Comparison of ENCODE assay signal across 8 cellular contexts in the genomic region with DNA sequence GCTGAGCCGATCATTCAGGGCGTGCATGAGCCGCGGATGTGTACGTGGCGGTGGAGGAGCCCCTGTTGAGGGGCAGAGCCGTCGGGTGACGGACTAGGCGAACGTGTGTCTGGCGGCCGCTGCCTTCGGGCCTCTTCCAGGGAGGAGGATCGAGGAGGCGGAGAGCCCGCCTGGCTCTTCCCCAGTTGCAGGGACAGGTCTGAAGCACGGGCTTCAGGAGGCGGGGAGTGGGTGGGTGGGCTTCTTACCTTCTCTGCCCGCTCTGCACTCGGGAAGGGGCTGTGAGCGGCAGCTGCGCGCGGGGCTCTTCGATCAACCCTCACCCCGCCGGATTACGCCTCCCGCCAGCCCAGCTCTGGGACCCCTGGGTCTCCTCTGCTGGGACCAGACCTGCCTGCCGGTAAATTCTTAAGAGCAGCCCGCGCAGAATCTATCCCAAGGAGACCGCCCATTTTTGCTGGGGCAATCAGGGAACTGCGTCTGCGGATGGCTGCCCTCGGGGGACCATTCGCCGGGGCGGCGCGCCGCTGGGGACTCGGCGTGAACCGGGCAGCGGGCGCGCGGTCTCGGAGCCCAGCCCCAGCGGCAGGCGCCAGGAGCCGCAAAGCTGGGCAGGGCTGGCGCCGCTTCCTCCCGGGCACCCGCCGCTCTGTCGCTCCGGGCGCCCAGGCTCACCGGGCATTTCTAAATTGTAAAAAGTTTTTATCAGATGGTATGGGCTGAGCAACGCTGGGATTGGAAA. TPM values are rescaled to one million over a fixed set of nuclear protein-coding genes. Genes with fewer than 3 reads are reported as not detected.
DNase-seq lines count a peak whose midpoint lies in the region; ATAC-seq and TF ChIP-seq lines count a peak whose summit lies in the region.

No MANE protein-coding gene starts in this region.

- intact Hi-C loops in gastrocnemius medialis (cut with DNase I; ENCODE audit: low total_unique reads), result loop anchor here (1.0 to 5.0 kb wide), 2 partner anchors 34 to 97 kb away; a partner anchor contains a TSS

- H3K4me3 ChIP-seq in BLaER1 treated with 17β-estradiol and CSF1 and Interleukin-3, amounts not matched to agents 10 nM and 100 nM, result peak overlapping the region; percentile 63 to 80 (median 68)
- H3K4me3 ChIP-seq in Peyer's patch (peak overlapping the region; percentile 53 to 68 (median 56)), right atrium auricular region (peak overlapping the region; percentile 39 to 64), gastrocnemius medialis (peak overlapping the region; percentile 57 to 66 (median 58))

- peaks cover 10% of the 10 kb centered on the region for H3K36me3 Mint-ChIP-seq in activated naive CD4-positive, alpha-beta T cell treated with anti-CD3 and anti-CD28 coated beads, Interleukin-2, amount 50 U/mL, for 24 hours

- H3K36me3 ChIP-seq in BLaER1 treated with 17β-estradiol and CSF1 and Interleukin-3, amounts not matched to agents 10 nM and 100 nM, result peaks cover 0 to 9% (median 0%) of the 10 kb centered on the region in 11 experiments; a peak in 2 of 22 replicates
- peaks cover 0 to 7% (median 0%) of the 10 kb centered on the region in 3 donors for H3K36me3 ChIP-seq in Peyer's patch
- no peaks in the 10 kb centered on the region for H3K36me3 ChIP-seq in right atrium auricular region
- no peaks in the 10 kb centered on the region for H3K36me3 ChIP-seq in gastrocnemius medialis

- H3K27me3 Mint-ChIP-seq in activated naive CD4-positive, alpha-beta T cell treated with anti-CD3 and anti-CD28 coated beads, Interleukin-2, amount 50 U/mL, for 24 hours, result no peaks in the 10 kb centered on the region

- peak overlapping the region; percentile 74 to 89 (median 83) for H3K9ac ChIP-seq in BLaER1 treated with 17β-estradiol and CSF1 and Interleukin-3, amounts not matched to agents 10 nM and 100 nM

- H4K20me1 ChIP-seq in BLaER1 treated with 17β-estradiol and CSF1 and Interleukin-3, amounts not matched to agents 10 nM and 100 nM, result no peaks in the 10 kb centered on the region

- peak overlapping the region; percentile 75 to 95 (median 87) for H3K4me2 ChIP-seq in BLaER1 treated with 17β-estradiol and CSF1 and Interleukin-3, amounts not matched to agents 10 nM and 100 nM

- ATAC-seq in GM19043 (IDR thresholded peaks at IDR 0.05; ENCODE audit: low read depth, unreplicated experiment), result peak; percentile 2
- ATAC-seq in HG03378 (IDR thresholded peaks at IDR 0.05; ENCODE audit: unreplicated experiment), result peak; percentile 3
- peak; percentile 72 for ATAC-seq in gastrocnemius medialis

- TF ChIP-seq POLR2A in Peyer's patch (IDR thresholded peaks at IDR 0.05), result no peak
- no peak for TF ChIP-seq POLR2A in gastrocnemius medialis (IDR thresholded peaks at IDR 0.05)

- no peaks in the 10 kb centered on the region for H3K9me3 ChIP-seq in BLaER1 treated with 17β-estradiol and CSF1 and Interleukin-3, amounts not matched to agents 10 nM and 100 nM (replicated peaks in 1 of 11)
- no peaks in the 10 kb centered on the region for H3K9me3 ChIP-seq in Peyer's patch
- H3K9me3 ChIP-seq in right atrium auricular region, result no peaks in the 10 kb centered on the region
- H3K9me3 ChIP-seq in gastrocnemius medialis, result no peaks in the 10 kb centered on the region

- peaks cover 41 to 56% (median 46%) of the 10 kb centered on the region in 10 experiments for H3K4me1 ChIP-seq in BLaER1 treated with 17β-estradiol and CSF1 and Interleukin-3, amounts not matched to agents 10 nM and 100 nM
- H3K4me1 ChIP-seq in Peyer's patch, result peaks cover 0 to 19% (median 5%) of the 10 kb centered on the region in 4 donors
- peaks cover 0 to 11% of the 10 kb centered on the region in 2 donors for H3K4me1 ChIP-seq in right atrium auricular region
- peaks cover 4% of the 10 kb centered on the region in 2 donors for H3K4me1 ChIP-seq in gastrocnemius medialis

- H3K4me1 Mint-ChIP-seq in activated naive CD4-positive, alpha-beta T cell treated with anti-CD3 and anti-CD28 coated beads, Interleukin-2, amount 50 U/mL, for 24 hours, result peaks cover 43% of the 10 kb centered on the region

- DNase-seq in Peyer's patch (peak; percentile 34 to 70 (median 66)), right atrium auricular region (ENCODE audit: low spot score) (no peak), gastrocnemius medialis (no peak), OCI-M2 (lab: John Stamatoyannopoulos, UW; ENCODE audit: unreplicated experiment) (no peak)

- in situ Hi-C loops in gastrocnemius medialis (cut with MboI; ENCODE audit: low sequenced_read_pairs in 4 of 4), result no loop called here

- peak overlapping the region; percentile 99 for H3K27ac Mint-ChIP-seq in activated naive CD4-positive, alpha-beta T cell treated with anti-CD3 and anti-CD28 coated beads, Interleukin-2, amount 50 U/mL, for 24 hours

- H3K4me3 Mint-ChIP-seq in activated naive CD4-positive, alpha-beta T cell treated with anti-CD3 and anti-CD28 coated beads, Interleukin-2, amount 50 U/mL, for 24 hours, result peak overlapping the region; percentile 93

- TF ChIP-seq CTCF in Peyer's patch (IDR thresholded peaks at IDR 0.05) (no peak), right atrium auricular region (IDR thresholded peaks at IDR 0.05) (no peak), gastrocnemius medialis (IDR thresholded peaks at IDR 0.05 in 4 of 5, conservative IDR thresholded peaks at IDR 0.05 in 1 of 5) (no peak)

- peak overlapping the region; percentile 65 to 91 (median 80); a peak in 21 of 22 replicates for H3K27ac ChIP-seq in BLaER1 treated with 17β-estradiol and CSF1 and Interleukin-3, amounts not matched to agents 10 nM and 100 nM
- H3K27ac ChIP-seq in Peyer's patch (peak overlapping the region; percentile 68 to 88 (median 76)), right atrium auricular region (peak overlapping the region in 1 of 2 donors; percentile 39), gastrocnemius medialis (peak overlapping the region in 3 of 4 donors; percentile 16 to 43 (median 20))

- peaks cover 6 to 22% (median 18%) of the 10 kb centered on the region in 11 experiments; a peak in 20 of 22 replicates for H3K27me3 ChIP-seq in BLaER1 treated with 17β-estradiol and CSF1 and Interleukin-3, amounts not matched to agents 10 nM and 100 nM
- no peaks in the 10 kb centered on the region for H3K27me3 ChIP-seq in Peyer's patch
- no peaks in the 10 kb centered on the region for H3K27me3 ChIP-seq in right atrium auricular region
- H3K27me3 ChIP-seq in gastrocnemius medialis, result no peaks in the 10 kb centered on the region

- no peaks in the 10 kb centered on the region for H3K9me3 Mint-ChIP-seq in activated naive CD4-positive, alpha-beta T cell treated with anti-CD3 and anti-CD28 coated beads, Interleukin-2, amount 50 U/mL, for 24 hours

RNA-seq across cellular contexts. Expression of a gene that starts 4.9 kb away (rescaled TPM):
- total RNA-seq in Peyer's patch (100 to 1,000 TPM in 2 of 4 donors, 10 to 100 TPM in 2; 36.3 to 148 (median 107) TPM), right atrium auricular region (1 to 10 TPM in 1 of 2 donors, under 1 TPM in 1; 0.48 to 2.1 TPM), gastrocnemius medialis (1 to 10 TPM in 1 of 4 donors, under 1 TPM in 2, not detected in 1; 0.23 to 1.1 (median 0.53) TPM)

Comparison
In these comparisons a context has a peak if more than half of its experiments do, and no peak if none do; other contexts are left out.
1. ATAC-seq: peak in every context shown above with its lines; median percentile 72 in gastrocnemius medialis; 3 in HG03378; 2 in GM19043.
2. DNase-seq: peak in Peyer's patch (3 of 3); none in right atrium auricular region (single experiment), gastrocnemius medialis (0 of 2) and OCI-M2 (single experiment).
3. RNA of a gene that starts 4.9 kb away (total RNA-seq): 36.3 to 148 TPM in Peyer's patch; 0.48 to 2.1 TPM in right atrium auricular region and 0.23 to 1.1 TPM in gastrocnemius medialis; every median in the first group is over 10 times any median in the second.
4. Peak in every context shown above with its lines, with median percentiles within 50 percentile points of each other: H3K4me3 ChIP-seq.